In genomic region chr1:71049951-71050598, GRCh38 we compare ENCODE assay signal across 1 cellular context.
TF ChIP-seq lines count a peak whose summit lies in the region.

No MANE protein-coding gene starts in this region.

TF ChIP-seq in GM23338, 12 proteins besides CTCF, POLR2A, EP300 and RAD21 (continued from another document):
- no peak for TF ChIP-seq REST (IDR thresholded peaks at IDR 0.05; ENCODE audit: unreplicated experiment)
- no peak for TF ChIP-seq CREB1 (CRISPR knock-in tag; IDR thresholded peaks at IDR 0.05; ENCODE audit: low read depth)
- TF ChIP-seq ZNF114 (CRISPR knock-in tag; IDR thresholded peaks at IDR 0.05), result no peak
- no peak for TF ChIP-seq ZNF331 (CRISPR knock-in tag; IDR thresholded peaks at IDR 0.05; ENCODE audit: low read depth)
- no peak for TF ChIP-seq EZH2phosphoT487 (IDR thresholded peaks at IDR 0.05; ENCODE audit: unreplicated experiment)
